ENCODE assay signal across 32 cellular contexts in genomic region chr12:65311260-65311659, GRCh38. TPM values are rescaled to one million over a fixed set of nuclear protein-coding genes. Genes with fewer than 3 reads are reported as not detected.
"Had no signal": no experiment of that assay in that cellular context is flagged by ENCODE, and none has a peak within 500 bp of the region (broad histone marks: within the 10 kb centered on the region; RNA-seq: fewer than 3 reads in every experiment).

No MANE protein-coding gene starts in this region.

- H3K9me3 Mint-ChIP-seq: activated CD8-positive, alpha-beta T cell treated with anti-CD3 and anti-CD28 coated beads for 36 hours; activated naive CD4-positive, alpha-beta T cell treated with anti-CD3 and anti-CD28 coated beads, Interleukin-2, amount 10 ng/mL, durations not matched to agents 7 days and 5 days; activated T-cell treated with anti-CD3 and anti-CD28 coated beads, Interleukin-2, amount 50 U/mL, for 4 hours; activated T-helper 1 cell treated with anti-CD3 and anti-CD28 coated beads, Interleukin-12 subunit alpha, Interleukin-12 subunit beta, Interleukin-2, Interleukin-4 antibody, amounts not matched to agents 30 ng/mL and 10 ng/mL and 1 ng/mL, durations not matched to agents 14 hours and 24 hours and 36 hours; activated T-helper 2 cell treated with anti-CD3 and anti-CD28 coated beads, Interferon-gamma antibody, Interleukin-2, Interleukin-4, amounts not matched to agents 10 μg/mL and 5 μg/mL and 100 μg/mL, durations not matched to agents 14 hours and 24 hours and 36 hours; effector memory CD8-positive, alpha-beta T cell; WTC11 had no signal

- H3K27me3 ChIP-seq: brain microvascular endothelial cell, esophagus muscularis mucosa, foreskin keratinocyte, gastrocnemius medialis, heart left ventricle had no signal

- H3K4me3 ChIP-seq: esophagus muscularis mucosa, gastrocnemius medialis, heart left ventricle had no signal

- H3K36me3 Mint-ChIP-seq: activated naive CD4-positive, alpha-beta T cell treated with anti-CD3 and anti-CD28 coated beads, Interleukin-2, amount 10 ng/mL, durations not matched to agents 7 days and 5 days; activated naive CD8-positive, alpha-beta T cell; WTC11 had no signal

- H3K36me3 ChIP-seq: brain microvascular endothelial cell, gastrocnemius medialis had no signal

- H3K27ac Mint-ChIP-seq: activated CD8-positive, alpha-beta T cell treated with anti-CD3 and anti-CD28 coated beads for 36 hours; activated naive CD4-positive, alpha-beta T cell treated with anti-CD3 and anti-CD28 coated beads, Interleukin-2, amount 10 ng/mL, durations not matched to agents 7 days and 5 days; activated naive CD8-positive, alpha-beta T cell; activated T-helper 1 cell treated with anti-CD3 and anti-CD28 coated beads, Interleukin-12 subunit alpha, Interleukin-12 subunit beta, Interleukin-2, Interleukin-4 antibody, amounts not matched to agents 30 ng/mL and 10 ng/mL and 1 ng/mL, durations not matched to agents 14 hours and 24 hours and 36 hours; activated T-helper 2 cell treated with anti-CD3 and anti-CD28 coated beads, Interferon-gamma antibody, Interleukin-2, Interleukin-4, amounts not matched to agents 10 μg/mL and 5 μg/mL and 100 μg/mL, durations not matched to agents 14 hours and 24 hours and 36 hours; effector memory CD8-positive, alpha-beta T cell; WTC11 had no signal

- ATAC-seq: activated CD8-positive, alpha-beta T cell treated with anti-CD3 and anti-CD28 coated beads for 36 hours; activated T-cell treated with anti-CD3 and anti-CD28 coated beads, Interleukin-2, amount 50 U/mL, for 4 hours; effector memory CD8-positive, alpha-beta T cell; foreskin keratinocyte; gastrocnemius medialis; heart left ventricle; WTC11 had no signal

- DNase-seq: activated CD4-positive, alpha-beta T cell treated with anti-CD3 and anti-CD28 coated beads for 1 hour; activated CD4-positive, alpha-beta T cell treated with anti-CD3 and anti-CD28 coated beads for 4 hours; activated CD4-positive, alpha-beta T cell treated with anti-CD3 and anti-CD28 coated beads, Interleukin-2, amount 50 U/mL, for 1 hour; activated CD4-positive, alpha-beta T cell treated with anti-CD3 and anti-CD28 coated beads, Interleukin-2, amount 50 U/mL, for 48 hours; activated CD8-positive, alpha-beta memory T cell treated with anti-CD3 and anti-CD28 coated beads for 24 hours; activated CD8-positive, alpha-beta T cell treated with anti-CD3 and anti-CD28 coated beads for 36 hours; activated effector memory CD4-positive, alpha-beta T cell treated with anti-CD3 and anti-CD28 coated beads, Interleukin-2, amount 50 U/mL, for 16 hours; activated naive CD4-positive, alpha-beta T cell treated with anti-CD3 and anti-CD28 coated beads, Interleukin-2, amount 10 ng/mL, durations not matched to agents 7 days and 5 days; activated T-cell treated with anti-CD3 and anti-CD28 coated beads, Interleukin-2, amount 50 U/mL, for 4 hours; amniotic stem cell; anterior cingulate cortex; brain microvascular endothelial cell; caudate nucleus; cortex of kidney; dermis blood vessel endothelial cell; effector CD4-positive, alpha-beta T cell; effector memory CD8-positive, alpha-beta T cell; erythroblast; foreskin keratinocyte; gastrocnemius medialis; glutamatergic neuron; heart left ventricle; T-helper 2 cell had no signal

- H3K9me3 ChIP-seq: esophagus muscularis mucosa, gastrocnemius medialis, heart left ventricle had no signal

- H3K27ac ChIP-seq: brain microvascular endothelial cell, esophagus muscularis mucosa, foreskin keratinocyte, gastrocnemius medialis, heart left ventricle, VCaP had no signal

- H3K4me3 Mint-ChIP-seq: activated CD8-positive, alpha-beta T cell treated with anti-CD3 and anti-CD28 coated beads for 36 hours; activated naive CD4-positive, alpha-beta T cell treated with anti-CD3 and anti-CD28 coated beads, Interleukin-2, amount 10 ng/mL, durations not matched to agents 7 days and 5 days; activated naive CD8-positive, alpha-beta T cell; activated T-cell treated with anti-CD3 and anti-CD28 coated beads, Interleukin-2, amount 50 U/mL, for 4 hours; activated T-helper 1 cell treated with anti-CD3 and anti-CD28 coated beads, Interleukin-12 subunit alpha, Interleukin-12 subunit beta, Interleukin-2, Interleukin-4 antibody, amounts not matched to agents 30 ng/mL and 10 ng/mL and 1 ng/mL, durations not matched to agents 14 hours and 24 hours and 36 hours; effector memory CD8-positive, alpha-beta T cell; WTC11 had no signal

- FAIRE-seq: astrocyte, bronchial epithelial cell, colon had no signal

- H3K4me1 Mint-ChIP-seq: activated naive CD4-positive, alpha-beta T cell treated with anti-CD3 and anti-CD28 coated beads, Interleukin-2, amount 10 ng/mL, durations not matched to agents 7 days and 5 days had no signal

RNA-seq across cellular contexts. Expression of gene MSRB3, which starts 32.8 kb away (rescaled TPM):
- total RNA-seq: activated CD8-positive, alpha-beta T cell treated with anti-CD3 and anti-CD28 coated beads for 36 hours; activated T-helper 1 cell treated with anti-CD3 and anti-CD28 coated beads, Interleukin-12 subunit alpha, Interleukin-12 subunit beta, Interleukin-2, Interleukin-4 antibody, amounts not matched to agents 30 ng/mL and 10 ng/mL and 1 ng/mL, durations not matched to agents 14 hours and 24 hours and 36 hours had no signal
